In genomic region chr2:27627963-27628766, GRCh38 we compare ENCODE assay signal across 8 cellular contexts. TPM values are rescaled to one million over a fixed set of nuclear protein-coding genes. Genes with fewer than 3 reads are reported as not detected.
DNase-seq lines count a peak whose midpoint lies in the region; ATAC-seq and TF ChIP-seq lines count a peak whose summit lies in the region.

No MANE protein-coding gene starts in this region.

- no peaks in the 10 kb centered on the region for H3K27me3 ChIP-seq in right atrium auricular region
- no peaks in the 10 kb centered on the region for H3K27me3 ChIP-seq in sigmoid colon

- TF ChIP-seq CTCF in C4-2B (conservative IDR thresholded peaks at IDR 0.05) (no peak), right atrium auricular region (IDR thresholded peaks at IDR 0.05) (no peak), sigmoid colon (IDR thresholded peaks at IDR 0.05) (no peak)
- no peak for TF ChIP-seq CTCF in activated CD8-positive, alpha-beta T cell treated with anti-CD3 and anti-CD28 coated beads for 36 hours (IDR thresholded peaks at IDR 0.05)

- H3K36me3 ChIP-seq in right atrium auricular region (peaks cover 6% of the 10 kb centered on the region), sigmoid colon (peaks cover 0 to 41% (median 16%) of the 10 kb centered on the region in 4 donors)

- H3K27ac ChIP-seq in C4-2B (peak overlapping the region; percentile 88), right atrium auricular region (peak overlapping the region; percentile 72 to 85), sigmoid colon (peak overlapping the region; percentile 67 to 80 (median 76))

- H3K4me3 Mint-ChIP-seq in activated CD8-positive, alpha-beta T cell treated with anti-CD3 and anti-CD28 coated beads for 36 hours = no peak overlapping the region

- no peaks in the 10 kb centered on the region for H3K9me3 ChIP-seq in right atrium auricular region
- H3K9me3 ChIP-seq in sigmoid colon = no peaks in the 10 kb centered on the region

- H3K27ac Mint-ChIP-seq in activated CD8-positive, alpha-beta T cell treated with anti-CD3 and anti-CD28 coated beads for 36 hours = no peak overlapping the region

- peaks cover 0 to 16% of the 10 kb centered on the region in 2 donors for H3K4me1 ChIP-seq in right atrium auricular region
- peaks cover 0 to 25% (median 18%) of the 10 kb centered on the region in 4 donors for H3K4me1 ChIP-seq in sigmoid colon

- TF ChIP-seq EP300 in sigmoid colon (IDR thresholded peaks at IDR 0.05) = no peak

- H3K36me3 Mint-ChIP-seq in activated CD8-positive, alpha-beta T cell treated with anti-CD3 and anti-CD28 coated beads for 36 hours (ENCODE audit: low read depth) = peaks cover 22% of the 10 kb centered on the region

- peak; percentile 29 for ATAC-seq in GM19372 (IDR thresholded peaks at IDR 0.05; ENCODE audit: low read depth, unreplicated experiment)
- peak; percentile 48 for ATAC-seq in activated CD8-positive, alpha-beta T cell treated with anti-CD3 and anti-CD28 coated beads for 36 hours

- POLR2A ChIA-PET in activated CD8-positive, alpha-beta T cell treated with anti-CD3 and anti-CD28 coated beads for 36 hours (lab: Charles Lee) = interaction anchor here (0.6 to 3.9 kb wide), 13 partner anchors 8 to 305 kb away, joined by 3 to 22 read pairs (median 4); partner anchors contain the start of genes MPV17, PPM1G, SLC4A1AP and SUPT7L

- DNase-seq in HK-2 (ENCODE audit: unreplicated experiment) (peak; percentile 57), right atrium auricular region (ENCODE audit: low spot score) (no peak), sigmoid colon (no peak), activated gamma-delta T cell treated with Interleukin-2 at 50 U/mL for 16 hours (no peak), posterior vena cava (ENCODE audit: low spot score) (no peak)
- peak; percentile 21 for DNase-seq in activated CD8-positive, alpha-beta T cell treated with anti-CD3 and anti-CD28 coated beads for 36 hours

- 4 to 7% methylated on average over 21 of the region's 21 CpGs for WGBS in sigmoid colon, 2 donors

- no peak for TF ChIP-seq POLR2A in sigmoid colon (IDR thresholded peaks at IDR 0.05)

- H3K9me3 Mint-ChIP-seq in activated CD8-positive, alpha-beta T cell treated with anti-CD3 and anti-CD28 coated beads for 36 hours = no peaks in the 10 kb centered on the region

- no peaks in the 10 kb centered on the region for H3K27me3 Mint-ChIP-seq in activated CD8-positive, alpha-beta T cell treated with anti-CD3 and anti-CD28 coated beads for 36 hours

- peak overlapping the region; percentile 69 to 78 for H3K4me3 ChIP-seq in right atrium auricular region
- H3K4me3 ChIP-seq in sigmoid colon = peak overlapping the region; percentile 60 to 94 (median 70)

- peaks cover 28% of the 10 kb centered on the region for H3K4me1 Mint-ChIP-seq in activated CD8-positive, alpha-beta T cell treated with anti-CD3 and anti-CD28 coated beads for 36 hours (ENCODE audit: low read depth)

- intact Hi-C loops in activated CD8-positive, alpha-beta T cell treated with anti-CD3 and anti-CD28 coated beads for 36 hours (cut with micrococcal nuclease) = no loop called here
- intact Hi-C loops in sigmoid colon (cut with DNase I) = loop anchor here (5.0 kb wide), 1 partner anchor 136 kb away; no protein-coding TSS in a partner anchor
- intact Hi-C loops in posterior vena cava (cut with DNase I) = no loop called here

- CTCF ChIA-PET in activated CD8-positive, alpha-beta T cell treated with anti-CD3 and anti-CD28 coated beads for 36 hours (lab: Charles Lee) = interaction anchor here (2.8 kb wide), 1 partner anchor 55 kb away, joined by 29 read pairs; no protein-coding TSS in a partner anchor

RNA-seq across cellular contexts. Expression of gene CCDC121, which starts 0.6 kb away (rescaled TPM):
- total RNA-seq in activated CD8-positive, alpha-beta T cell treated with anti-CD3 and anti-CD28 coated beads for 36 hours = under 1 TPM; 0.40 to 0.43 TPM
- 1 to 10 TPM; 3.6 to 4.2 TPM for total RNA-seq in right atrium auricular region
- 1 to 10 TPM; 3.8 to 8.6 (median 8.0) TPM for total RNA-seq in sigmoid colon
- 1 to 10 TPM; 1.6 to 2.4 (median 1.7) TPM for polyA plus RNA-seq in sigmoid colon
- 1 to 10 TPM; 3.3 to 4.3 TPM for total RNA-seq in posterior vena cava

RNA-seq across cellular contexts. Expression of gene GPN1, which starts 0.7 kb away (rescaled TPM):
- total RNA-seq in activated CD8-positive, alpha-beta T cell treated with anti-CD3 and anti-CD28 coated beads for 36 hours = 10 to 100 TPM; 37.6 to 41.2 TPM
- total RNA-seq in right atrium auricular region (10 to 100 TPM; 10.8 to 15.7 TPM), sigmoid colon (10 to 100 TPM; 15.2 to 24.4 (median 21.0) TPM), posterior vena cava (10 to 100 TPM; 17.9 to 18.3 TPM)
- polyA plus RNA-seq in sigmoid colon = 10 to 100 TPM; 28.0 to 31.2 (median 31.0) TPM

RNA-seq across cellular contexts. Expression of gene SUPT7L, which starts 35.2 kb away (rescaled TPM):
- 10 to 100 TPM; 21.8 to 22.6 TPM for total RNA-seq in activated CD8-positive, alpha-beta T cell treated with anti-CD3 and anti-CD28 coated beads for 36 hours
- total RNA-seq in right atrium auricular region (10 to 100 TPM; 16.1 to 25.0 TPM), sigmoid colon (10 to 100 TPM; 19.0 to 27.1 (median 22.5) TPM), posterior vena cava (10 to 100 TPM; 18.4 to 22.8 TPM)
- 10 to 100 TPM in 1 of 3 donors, 1 to 10 TPM in 2; 7.2 to 22.8 (median 8.4) TPM for polyA plus RNA-seq in sigmoid colon

RNA-seq across cellular contexts. Expression of gene SLC4A1AP, which starts 35.5 kb away (rescaled TPM):
- total RNA-seq in activated CD8-positive, alpha-beta T cell treated with anti-CD3 and anti-CD28 coated beads for 36 hours = 10 to 100 TPM; 19.1 to 19.3 TPM
- total RNA-seq in right atrium auricular region (10 to 100 TPM; 18.0 to 18.2 TPM), sigmoid colon (10 to 100 TPM; 16.0 to 21.4 (median 18.6) TPM), posterior vena cava (10 to 100 TPM; 15.0 to 17.2 TPM)
- polyA plus RNA-seq in sigmoid colon = 10 to 100 TPM; 10.2 to 15.7 (median 11.3) TPM

RNA-seq across cellular contexts. Expression of gene ZNF512, which starts 45.3 kb away (rescaled TPM):
- 10 to 100 TPM; 29.2 to 31.5 TPM for total RNA-seq in activated CD8-positive, alpha-beta T cell treated with anti-CD3 and anti-CD28 coated beads for 36 hours
- 10 to 100 TPM; 12.0 to 21.3 TPM for total RNA-seq in right atrium auricular region
- total RNA-seq in sigmoid colon = 10 to 100 TPM; 30.7 to 44.3 (median 39.4) TPM
- polyA plus RNA-seq in sigmoid colon = 10 to 100 TPM in 1 of 3 donors, 1 to 10 TPM in 2; 3.9 to 13.8 (median 6.6) TPM
- 10 to 100 TPM; 25.2 to 27.4 TPM for total RNA-seq in posterior vena cava

Comparison
In these comparisons a context has a peak if more than half of its experiments do, and no peak if none do; other contexts are left out.
1. DNase-seq: peak in HK-2 (single experiment) and activated CD8-positive, alpha-beta T cell treated with anti-CD3 and anti-CD28 coated beads for 36 hours (single experiment); none in right atrium auricular region (single experiment), sigmoid colon (single experiment), activated gamma-delta T cell treated with Interleukin-2 at 50 U/mL for 16 hours (single experiment) and posterior vena cava (single experiment).
2. Peak in every context shown above with its lines, with median percentiles within 50 percentile points of each other: H3K27ac ChIP-seq.